In the genomic region with DNA sequence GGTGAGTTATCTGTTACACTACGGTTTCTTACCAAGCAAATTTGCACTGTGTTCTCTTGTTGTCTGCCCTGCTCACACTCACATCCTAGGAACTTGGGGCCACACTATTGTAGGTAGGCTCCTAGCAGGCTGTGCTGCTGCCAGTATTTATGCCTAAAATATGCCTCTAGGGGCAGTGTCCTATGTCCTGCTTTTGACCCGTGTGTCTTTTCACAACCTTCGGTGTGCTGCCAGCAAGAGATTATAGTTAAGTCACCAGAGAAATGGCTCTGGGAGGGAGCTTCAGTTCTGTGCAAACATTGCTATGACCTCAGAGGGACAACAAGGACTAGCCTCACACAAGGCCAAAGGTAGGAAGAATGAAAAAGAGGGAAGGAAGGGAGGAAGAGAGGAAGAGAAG, we compare ENCODE assay signal across 1 cellular context.
TF ChIP-seq lines count a peak whose summit lies in the region.

No MANE protein-coding gene starts in this region.

TF ChIP-seq in GM12878, 131 proteins besides CTCF, POLR2A, EP300 and RAD21:
- TF ChIP-seq NR2F1 (conservative IDR thresholded peaks at IDR 0.05): no peak
- no peak for TF ChIP-seq RBBP5 (conservative IDR thresholded peaks at IDR 0.05)
- no peak for TF ChIP-seq STAT3 (IDR thresholded peaks at IDR 0.05; ENCODE audit: low read depth, low read length)
- no peak for TF ChIP-seq LARP7 (IDR thresholded peaks at IDR 0.05)
- TF ChIP-seq, protein P1, sequence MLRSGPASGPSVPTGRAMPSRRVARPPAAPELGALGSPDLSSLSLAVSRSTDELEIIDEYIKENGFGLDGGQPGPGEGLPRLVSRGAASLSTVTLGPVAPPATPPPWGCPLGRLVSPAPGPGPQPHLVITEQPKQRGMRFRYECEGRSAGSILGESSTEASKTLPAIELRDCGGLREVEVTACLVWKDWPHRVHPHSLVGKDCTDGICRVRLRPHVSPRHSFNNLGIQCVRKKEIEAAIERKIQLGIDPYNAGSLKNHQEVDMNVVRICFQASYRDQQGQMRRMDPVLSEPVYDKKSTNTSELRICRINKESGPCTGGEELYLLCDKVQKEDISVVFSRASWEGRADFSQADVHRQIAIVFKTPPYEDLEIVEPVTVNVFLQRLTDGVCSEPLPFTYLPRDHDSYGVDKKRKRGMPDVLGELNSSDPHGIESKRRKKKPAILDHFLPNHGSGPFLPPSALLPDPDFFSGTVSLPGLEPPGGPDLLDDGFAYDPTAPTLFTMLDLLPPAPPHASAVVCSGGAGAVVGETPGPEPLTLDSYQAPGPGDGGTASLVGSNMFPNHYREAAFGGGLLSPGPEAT (IDR thresholded peaks at IDR 0.05; ENCODE audit: low read depth): no peak
- TF ChIP-seq SP1 (IDR thresholded peaks at IDR 0.05; ENCODE audit: low read depth, low read length): no peak
- TF ChIP-seq, protein P2, sequence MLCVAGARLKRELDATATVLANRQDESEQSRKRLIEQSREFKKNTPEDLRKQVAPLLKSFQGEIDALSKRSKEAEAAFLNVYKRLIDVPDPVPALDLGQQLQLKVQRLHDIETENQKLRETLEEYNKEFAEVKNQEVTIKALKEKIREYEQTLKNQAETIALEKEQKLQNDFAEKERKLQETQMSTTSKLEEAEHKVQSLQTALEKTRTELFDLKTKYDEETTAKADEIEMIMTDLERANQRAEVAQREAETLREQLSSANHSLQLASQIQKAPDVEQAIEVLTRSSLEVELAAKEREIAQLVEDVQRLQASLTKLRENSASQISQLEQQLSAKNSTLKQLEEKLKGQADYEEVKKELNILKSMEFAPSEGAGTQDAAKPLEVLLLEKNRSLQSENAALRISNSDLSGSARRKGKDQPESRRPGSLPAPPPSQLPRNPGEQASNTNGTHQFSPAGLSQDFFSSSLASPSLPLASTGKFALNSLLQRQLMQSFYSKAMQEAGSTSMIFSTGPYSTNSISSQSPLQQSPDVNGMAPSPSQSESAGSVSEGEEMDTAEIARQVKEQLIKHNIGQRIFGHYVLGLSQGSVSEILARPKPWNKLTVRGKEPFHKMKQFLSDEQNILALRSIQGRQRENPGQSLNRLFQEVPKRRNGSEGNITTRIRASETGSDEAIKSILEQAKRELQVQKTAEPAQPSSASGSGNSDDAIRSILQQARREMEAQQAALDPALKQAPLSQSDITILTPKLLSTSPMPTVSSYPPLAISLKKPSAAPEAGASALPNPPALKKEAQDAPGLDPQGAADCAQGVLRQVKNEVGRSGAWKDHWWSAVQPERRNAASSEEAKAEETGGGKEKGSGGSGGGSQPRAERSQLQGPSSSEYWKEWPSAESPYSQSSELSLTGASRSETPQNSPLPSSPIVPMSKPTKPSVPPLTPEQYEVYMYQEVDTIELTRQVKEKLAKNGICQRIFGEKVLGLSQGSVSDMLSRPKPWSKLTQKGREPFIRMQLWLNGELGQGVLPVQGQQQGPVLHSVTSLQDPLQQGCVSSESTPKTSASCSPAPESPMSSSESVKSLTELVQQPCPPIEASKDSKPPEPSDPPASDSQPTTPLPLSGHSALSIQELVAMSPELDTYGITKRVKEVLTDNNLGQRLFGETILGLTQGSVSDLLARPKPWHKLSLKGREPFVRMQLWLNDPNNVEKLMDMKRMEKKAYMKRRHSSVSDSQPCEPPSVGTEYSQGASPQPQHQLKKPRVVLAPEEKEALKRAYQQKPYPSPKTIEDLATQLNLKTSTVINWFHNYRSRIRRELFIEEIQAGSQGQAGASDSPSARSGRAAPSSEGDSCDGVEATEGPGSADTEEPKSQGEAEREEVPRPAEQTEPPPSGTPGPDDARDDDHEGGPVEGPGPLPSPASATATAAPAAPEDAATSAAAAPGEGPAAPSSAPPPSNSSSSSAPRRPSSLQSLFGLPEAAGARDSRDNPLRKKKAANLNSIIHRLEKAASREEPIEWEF (IDR thresholded peaks at IDR 0.05; ENCODE audit: insufficient replicate concordance, low read depth, low read length): no peak
- no peak for TF ChIP-seq CBX5 (IDR thresholded peaks at IDR 0.05; ENCODE audit: low read depth)
- TF ChIP-seq ASH2L (IDR thresholded peaks at IDR 0.05; ENCODE audit: borderline replicate concordance, low read depth): no peak
- no peak for TF ChIP-seq ZNF622 (IDR thresholded peaks at IDR 0.05)
- TF ChIP-seq, protein P3, sequence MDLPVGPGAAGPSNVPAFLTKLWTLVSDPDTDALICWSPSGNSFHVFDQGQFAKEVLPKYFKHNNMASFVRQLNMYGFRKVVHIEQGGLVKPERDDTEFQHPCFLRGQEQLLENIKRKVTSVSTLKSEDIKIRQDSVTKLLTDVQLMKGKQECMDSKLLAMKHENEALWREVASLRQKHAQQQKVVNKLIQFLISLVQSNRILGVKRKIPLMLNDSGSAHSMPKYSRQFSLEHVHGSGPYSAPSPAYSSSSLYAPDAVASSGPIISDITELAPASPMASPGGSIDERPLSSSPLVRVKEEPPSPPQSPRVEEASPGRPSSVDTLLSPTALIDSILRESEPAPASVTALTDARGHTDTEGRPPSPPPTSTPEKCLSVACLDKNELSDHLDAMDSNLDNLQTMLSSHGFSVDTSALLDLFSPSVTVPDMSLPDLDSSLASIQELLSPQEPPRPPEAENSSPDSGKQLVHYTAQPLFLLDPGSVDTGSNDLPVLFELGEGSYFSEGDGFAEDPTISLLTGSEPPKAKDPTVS (IDR thresholded peaks at IDR 0.05; ENCODE audit: low read depth, low read length): no peak
- TF ChIP-seq NR2C2 (IDR thresholded peaks at IDR 0.05; ENCODE audit: borderline replicate concordance, control insufficient read depth, insufficient read length, low read depth): no peak
- TF ChIP-seq HDAC6 (IDR thresholded peaks at IDR 0.05; ENCODE audit: unreplicated experiment): no peak
- TF ChIP-seq, protein P4, sequence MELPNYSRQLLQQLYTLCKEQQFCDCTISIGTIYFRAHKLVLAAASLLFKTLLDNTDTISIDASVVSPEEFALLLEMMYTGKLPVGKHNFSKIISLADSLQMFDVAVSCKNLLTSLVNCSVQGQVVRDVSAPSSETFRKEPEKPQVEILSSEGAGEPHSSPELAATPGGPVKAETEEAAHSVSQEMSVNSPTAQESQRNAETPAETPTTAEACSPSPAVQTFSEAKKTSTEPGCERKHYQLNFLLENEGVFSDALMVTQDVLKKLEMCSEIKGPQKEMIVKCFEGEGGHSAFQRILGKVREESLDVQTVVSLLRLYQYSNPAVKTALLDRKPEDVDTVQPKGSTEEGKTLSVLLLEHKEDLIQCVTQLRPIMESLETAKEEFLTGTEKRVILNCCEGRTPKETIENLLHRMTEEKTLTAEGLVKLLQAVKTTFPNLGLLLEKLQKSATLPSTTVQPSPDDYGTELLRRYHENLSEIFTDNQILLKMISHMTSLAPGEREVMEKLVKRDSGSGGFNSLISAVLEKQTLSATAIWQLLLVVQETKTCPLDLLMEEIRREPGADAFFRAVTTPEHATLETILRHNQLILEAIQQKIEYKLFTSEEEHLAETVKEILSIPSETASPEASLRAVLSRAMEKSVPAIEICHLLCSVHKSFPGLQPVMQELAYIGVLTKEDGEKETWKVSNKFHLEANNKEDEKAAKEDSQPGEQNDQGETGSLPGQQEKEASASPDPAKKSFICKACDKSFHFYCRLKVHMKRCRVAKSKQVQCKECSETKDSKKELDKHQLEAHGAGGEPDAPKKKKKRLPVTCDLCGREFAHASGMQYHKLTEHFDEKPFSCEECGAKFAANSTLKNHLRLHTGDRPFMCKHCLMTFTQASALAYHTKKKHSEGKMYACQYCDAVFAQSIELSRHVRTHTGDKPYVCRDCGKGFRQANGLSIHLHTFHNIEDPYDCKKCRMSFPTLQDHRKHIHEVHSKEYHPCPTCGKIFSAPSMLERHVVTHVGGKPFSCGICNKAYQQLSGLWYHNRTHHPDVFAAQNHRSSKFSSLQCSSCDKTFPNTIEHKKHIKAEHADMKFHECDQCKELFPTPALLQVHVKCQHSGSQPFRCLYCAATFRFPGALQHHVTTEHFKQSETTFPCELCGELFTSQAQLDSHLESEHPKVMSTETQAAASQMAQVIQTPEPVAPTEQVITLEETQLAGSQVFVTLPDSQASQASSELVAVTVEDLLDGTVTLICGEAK (IDR thresholded peaks at IDR 0.05; ENCODE audit: borderline replicate concordance): no peak
- no peak for TF ChIP-seq SIX5 (IDR thresholded peaks at IDR 0.05; ENCODE audit: low read depth, low read length, severe bottlenecking)
- TF ChIP-seq EED (IDR thresholded peaks at IDR 0.05; ENCODE audit: low read depth): no peak
- TF ChIP-seq CBFB (IDR thresholded peaks at IDR 0.05; ENCODE audit: low read depth): no peak
